In the genomic region with DNA sequence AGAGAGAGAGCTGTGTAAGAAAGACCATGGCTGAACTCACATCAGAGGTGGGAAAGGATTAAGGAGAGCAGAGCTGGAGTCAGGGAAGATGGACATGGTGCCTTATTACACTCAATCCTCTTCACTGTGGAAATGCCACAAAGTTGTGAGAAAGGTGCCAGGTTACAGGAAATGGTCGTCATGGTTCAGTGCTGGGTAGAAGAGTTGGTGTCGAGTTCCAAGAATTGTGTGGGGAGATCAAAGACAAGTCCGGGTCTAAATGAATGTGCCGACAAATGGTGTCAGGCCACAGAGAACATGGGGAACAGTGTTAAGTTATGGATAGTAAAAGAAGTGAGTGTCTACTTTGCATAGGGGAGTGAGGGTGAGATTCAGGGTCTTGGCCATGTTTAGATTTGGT, we compare ENCODE assay signal across 22 cellular contexts. TPM values are rescaled to one million over a fixed set of nuclear protein-coding genes. Genes with fewer than 3 reads are reported as not detected.
DNase-seq lines count a peak whose midpoint lies in the region; ATAC-seq and TF ChIP-seq lines count a peak whose summit lies in the region.
"Had no signal": no experiment of that assay in that cellular context is flagged by ENCODE, and none has a peak within 500 bp of the region (broad histone marks: within the 10 kb centered on the region; RNA-seq: fewer than 3 reads in every experiment).

No MANE protein-coding gene starts in this region.

- peaks cover 8% of the 10 kb centered on the region for H3K4me1 Mint-ChIP-seq in activated CD4-positive, alpha-beta T cell treated with anti-CD3 and anti-CD28 coated beads for 36 hours

- CTCF ChIA-PET in activated CD4-positive, alpha-beta T cell treated with anti-CD3 and anti-CD28 coated beads for 36 hours (lab: Charles Lee): interaction anchor here (2.1 kb wide), 1 partner anchor 262 kb away, joined by 8 read pairs; no protein-coding TSS in a partner anchor
- CTCF ChIA-PET in IMR-90 (lab: Yijun Ruan, JAX) (interaction anchor here (1.4 kb wide), 2 partner anchors 9 to 18 kb away, joined by 5 to 6 read pairs; no protein-coding TSS in a partner anchor), RWPE1 (lab: Yijun Ruan, JAX) (interaction anchor here (1.4 kb wide), 1 partner anchor 17 kb away, joined by 4 read pairs; no protein-coding TSS in a partner anchor), PC-3 (lab: Charles Lee) (interaction anchor here (0.5 kb wide), 1 partner anchor 30 kb away, joined by 3 read pairs; no protein-coding TSS in a partner anchor)

- H2AK9ac ChIP-seq in IMR-90 (replicated peaks; ENCODE audit: low read depth, low read length, poor library complexity): no peak overlapping the region

- H2BK20ac ChIP-seq in IMR-90 (ENCODE audit: low read depth, low read length): no peak overlapping the region

- H3F3A ChIP-seq in PC-3 (ENCODE audit: low read length, unreplicated experiment): no peaks in the 10 kb centered on the region

- H4K5ac ChIP-seq in IMR-90 (ENCODE audit: low read depth, low read length) (no peak overlapping the region), mesendoderm (ENCODE audit: low read length) (no peak overlapping the region)

- H3K9me3 ChIP-seq in IMR-90 (ENCODE audit: control insufficient read depth, insufficient read depth, low read length) (no peaks in the 10 kb centered on the region), PC-3 (ENCODE audit: low read length) (no peaks in the 10 kb centered on the region)
- H3K9me3 ChIP-seq: A549, BLaER1, gastroesophageal sphincter, transverse colon had no signal

- H3K4me1 ChIP-seq in IMR-90 (ENCODE audit: control insufficient read depth, insufficient read depth, low read length) (peaks cover 2% of the 10 kb centered on the region; the same call in 1 of the 2 replicates), mesendoderm (ENCODE audit: control insufficient read depth, low read depth, low read length) (peaks cover 7% of the 10 kb centered on the region), PC-3 (ENCODE audit: insufficient read depth, low read length) (peaks cover 18% of the 10 kb centered on the region; the same call in 1 of the 2 replicates)
- H3K4me1 ChIP-seq: BLaER1 had no signal

- H3K18ac ChIP-seq in IMR-90 (ENCODE audit: low read depth, low read length): no peak overlapping the region
- H3K18ac ChIP-seq in mesendoderm (ENCODE audit: low read length): no peak overlapping the region

- H2AK5ac ChIP-seq in IMR-90 (ENCODE audit: low read depth, low read length) (peak overlapping the region; percentile 21; the same call in 1 of the 2 replicates), mesendoderm (ENCODE audit: low read length) (no peak overlapping the region)

- H3K36me3 Mint-ChIP-seq in activated CD4-positive, alpha-beta T cell treated with anti-CD3 and anti-CD28 coated beads for 36 hours (ENCODE audit: low read depth): no peaks in the 10 kb centered on the region
- H3K36me3 Mint-ChIP-seq: stimulated activated naive B cell treated with anti-CD40 and anti-IgM and Interleukin-4, amounts not matched to agents 10 μg/mL and 1 μg/mL and 100 μg/mL, for 72 hours had no signal

- H3K79me1 ChIP-seq in IMR-90 (ENCODE audit: low read depth in 1 of 2, low read length in 2 of 2): no peaks in the 10 kb centered on the region
- no peaks in the 10 kb centered on the region for H3K79me1 ChIP-seq in mesendoderm (ENCODE audit: low read length)

- no TSS peak for BruUV-seq in IMR-90 (replicated peaks; lab: Mats Ljungman, UMichigan)
- no TSS peak for BruUV-seq in PC-3 (replicated peaks; lab: Mats Ljungman, UMichigan)

- no peak overlapping the region for H3K4me3 Mint-ChIP-seq in activated CD4-positive, alpha-beta T cell treated with anti-CD3 and anti-CD28 coated beads for 36 hours
- H3K4me3 Mint-ChIP-seq: activated T-cell treated with anti-CD3 and anti-CD28 coated beads, Interleukin-2, amount 50 U/mL, for 4 hours; stimulated activated naive B cell treated with anti-CD40 and anti-IgM and Interleukin-4, amounts not matched to agents 10 μg/mL and 1 μg/mL and 100 μg/mL, for 72 hours had no signal

- H3K4me3 ChIP-seq in IMR-90 (ENCODE audit: insufficient read depth, low read depth, low read length) (no peak overlapping the region), mesendoderm (ENCODE audit: low read length) (no peak overlapping the region), PC-3 (ENCODE audit: low read length) (no peak overlapping the region)
- H3K4me3 ChIP-seq: A549, BLaER1, cardiac muscle cell, gastroesophageal sphincter, transverse colon had no signal

- no peak overlapping the region for H3K9ac ChIP-seq in IMR-90 (ENCODE audit: low read depth, low read length)
- no peak overlapping the region for H3K9ac ChIP-seq in mesendoderm (ENCODE audit: low read length)
- no peak overlapping the region for H3K9ac ChIP-seq in PC-3 (ENCODE audit: low read length)
- H3K9ac ChIP-seq: BLaER1 had no signal

- H3K4ac ChIP-seq in IMR-90 (ENCODE audit: low read depth, low read length): no peak overlapping the region
- no peak overlapping the region for H3K4ac ChIP-seq in mesendoderm (ENCODE audit: low read depth, low read length)

- no peak for TF ChIP-seq POLR2A in IMR-90 (IDR thresholded peaks at IDR 0.05; ENCODE audit: low read depth, low read length)

- H3K79me2 ChIP-seq in mesendoderm (ENCODE audit: control insufficient read depth, insufficient read depth, low read length) (no peaks in the 10 kb centered on the region), PC-3 (ENCODE audit: low read length) (no peaks in the 10 kb centered on the region)

- peak; percentile 11 for DNase-seq in activated CD4-positive, alpha-beta T cell treated with anti-CD3 and anti-CD28 coated beads for 36 hours
- no peak for DNase-seq in activated CD4-positive, alpha-beta T cell treated with anti-CD3 and anti-CD28 coated beads, Interleukin-2, amount 50 U/mL, for 4 hours
- DNase-seq in IMR-90 (no peak), RWPE1 (ENCODE audit: low spot score) (no peak), mesendoderm (peak; percentile 57), PC-3 (no peak), NCI-H345 treated with DMSO at 0.1 percent for 48 hours (lab: John Stamatoyannopoulos, UW; ENCODE audit: unreplicated experiment) (no peak)
- DNase-seq: activated T-cell treated with anti-CD3 and anti-CD28 coated beads, Interleukin-2, amount 50 U/mL, for 4 hours; DMS 273 treated with DMSO at 0.1 percent for 48 hours; left ventricle myocardium superior; occipital lobe; right cardiac atrium; stimulated activated CD4-positive, alpha-beta T cell treated with anti-CD3 and anti-CD28 coated beads, Interleukin-15, amount 100 ng/mL, for 24 hours; stimulated activated naive B cell treated with anti-CD40 and anti-IgM and Interleukin-4, amounts not matched to agents 10 μg/mL and 1 μg/mL and 100 μg/mL, for 72 hours; SW 1271; transverse colon had no signal

- POLR2A ChIA-PET in activated CD4-positive, alpha-beta T cell treated with anti-CD3 and anti-CD28 coated beads for 36 hours (lab: Charles Lee): no interaction called here
- POLR2A ChIA-PET in IMR-90 (lab: Charles Lee; ENCODE audit: unreplicated experiment): interaction anchor here (0.6 kb wide), 1 partner anchor 12 kb away, joined by 3 read pairs; no protein-coding TSS in a partner anchor
- POLR2A ChIA-PET in RWPE1 (lab: Yijun Ruan, JAX; ENCODE audit: low non-redundant PET): interaction anchor here (0.5 kb wide), 1 partner anchor 222 kb away, joined by 3 read pairs; no protein-coding TSS in a partner anchor
- POLR2A ChIA-PET in PC-3 (lab: Charles Lee; ENCODE audit: unreplicated experiment): no interaction called here

- in situ Hi-C loops in IMR-90 (cut with MboI; ENCODE audit: low sequenced_read_pairs): loop anchor here (25.0 kb wide), 1 partner anchor 265 kb away; the partner anchor contains the start of gene SHCBP1L

- H2BK5ac ChIP-seq in IMR-90 (ENCODE audit: low read depth, low read length, poor library complexity, severe bottlenecking) (no peak overlapping the region), mesendoderm (ENCODE audit: low read length) (no peak overlapping the region)

- 0 out of 3 replicates have a peak overlapping the region, but pooled peaks have one; percentile 0 for H2BK15ac ChIP-seq in IMR-90 (ENCODE audit: low read depth, low read length)
- no peak overlapping the region for H2BK15ac ChIP-seq in mesendoderm (replicated peaks; ENCODE audit: low read depth)

- no peak for TF ChIP-seq RAD21 in IMR-90 (IDR thresholded peaks at IDR 0.05; ENCODE audit: low read length)

- H3K27ac ChIP-seq in IMR-90 (ENCODE audit: insufficient read depth, low read length) (no peak overlapping the region), RWPE1 (peak overlapping the region; percentile 54), mesendoderm (ENCODE audit: low read depth, low read length) (no peak overlapping the region), PC-3 (ENCODE audit: low read length) (no peak overlapping the region)
- H3K27ac ChIP-seq: A549, BLaER1, cardiac muscle cell, transverse colon had no signal

- no peaks in the 10 kb centered on the region for H4K20me1 ChIP-seq in IMR-90 (ENCODE audit: insufficient read depth, low read length)
- no peaks in the 10 kb centered on the region for H4K20me1 ChIP-seq in PC-3 (ENCODE audit: low read length)
- H4K20me1 ChIP-seq: BLaER1 had no signal

- no peak overlapping the region for H4K91ac ChIP-seq in IMR-90 (ENCODE audit: insufficient read depth, low read depth, low read length)

- no peak overlapping the region for H2BK120ac ChIP-seq in IMR-90 (ENCODE audit: low read depth, low read length)
- H2BK120ac ChIP-seq in mesendoderm (ENCODE audit: low read depth, low read length): no peak overlapping the region

- H3K27me3 ChIP-seq in IMR-90 (ENCODE audit: control insufficient read depth, insufficient read depth, low read length): no peaks in the 10 kb centered on the region
- H3K27me3 ChIP-seq in mesendoderm (ENCODE audit: insufficient read depth, low read length, poor library complexity): no peaks in the 10 kb centered on the region
- no peaks in the 10 kb centered on the region for H3K27me3 ChIP-seq in PC-3 (ENCODE audit: low read length)
- H3K27me3 ChIP-seq: cardiac muscle cell, gastroesophageal sphincter, transverse colon had no signal

- H3K56ac ChIP-seq in IMR-90 (ENCODE audit: extremely low read depth, insufficient read depth, low read length) (no peak overlapping the region), mesendoderm (ENCODE audit: low read length) (no peak overlapping the region)

- H3K9me1 ChIP-seq in IMR-90 (ENCODE audit: insufficient read depth, low read length): peaks cover 2% of the 10 kb centered on the region; the same call in 1 of the 2 replicates

- WGBS in IMR-90 (ENCODE audit: extremely low coverage in 2 of 2, insufficient read length in 1 of 2), 2 experiments: 50% methylated on average over 4 of the region's 4 CpGs; no CpG with 5 or more reads in 1 of the 2 experiments
- no CpG with 5 or more reads among the region's 4 CpGs for WGBS in mesendoderm (ENCODE audit: extremely low coverage, insufficient coverage, low lambda C conversion rate)

- H4K8ac ChIP-seq in IMR-90 (ENCODE audit: low read depth in 2 of 2, low read length in 2 of 2) (no peak overlapping the region), mesendoderm (ENCODE audit: low read depth, low read length) (no peak overlapping the region)

- peak; percentile 65 for ATAC-seq in activated CD4-positive, alpha-beta T cell treated with anti-CD3 and anti-CD28 coated beads for 36 hours
- no peak for ATAC-seq in IMR-90 (ENCODE audit: low read depth)
- no peak for ATAC-seq in PC-3
- no peak for ATAC-seq in HG02759 (IDR thresholded peaks at IDR 0.05; ENCODE audit: unreplicated experiment)
- ATAC-seq: activated T-cell treated with anti-CD3 and anti-CD28 coated beads, Interleukin-2, amount 50 U/mL, for 4 hours; esophagus mucosa; gastroesophageal sphincter; left ventricle myocardium superior; right cardiac atrium had no signal

- H3K14ac ChIP-seq in IMR-90 (replicated peaks; ENCODE audit: low read depth, low read length): no peak overlapping the region

- H2AFZ ChIP-seq in IMR-90 (replicated peaks; ENCODE audit: low read length, poor library complexity) (no peak overlapping the region), PC-3 (ENCODE audit: low read length) (no peak overlapping the region)

- dilution Hi-C loops in IMR-90 (cut with HindIII; ENCODE audit: low sequenced_read_pairs, unreplicated experiment): no loop called here

- intact Hi-C loops in activated CD4-positive, alpha-beta T cell treated with anti-CD3 and anti-CD28 coated beads for 36 hours (cut with DNase I, micrococcal nuclease): loop anchor here in 1 of 2 experiments (1.0 kb wide), 1 partner anchor 265 kb away; no protein-coding TSS in a partner anchor
- intact Hi-C loops in IMR-90 (cut with micrococcal nuclease): no loop called here
- intact Hi-C loops in PC-3 (cut with micrococcal nuclease): no loop called here

- TF ChIP-seq CTCF in IMR-90 (conservative IDR thresholded peaks at IDR 0.05; ENCODE audit: low read depth, low read length): no peak
- no peak for TF ChIP-seq CTCF in RWPE1 (conservative IDR thresholded peaks at IDR 0.05; ENCODE audit: low read depth)
- TF ChIP-seq CTCF in PC-3 (conservative IDR thresholded peaks at IDR 0.05; ENCODE audit: low read depth, low read length): no peak

- H3K36me3 ChIP-seq in IMR-90 (ENCODE audit: control insufficient read depth, insufficient read depth, low read length) (no peaks in the 10 kb centered on the region), mesendoderm (ENCODE audit: control insufficient read depth, insufficient read depth, low read length) (no peaks in the 10 kb centered on the region), PC-3 (ENCODE audit: low read depth, low read length) (peaks cover 33% of the 10 kb centered on the region)
- H3K36me3 ChIP-seq: BLaER1, cardiac muscle cell, transverse colon had no signal

- H3K4me2 ChIP-seq in IMR-90 (ENCODE audit: low read depth, low read length): no peak overlapping the region
- H3K4me2 ChIP-seq in mesendoderm (ENCODE audit: low read length): no peak overlapping the region
- no peak overlapping the region for H3K4me2 ChIP-seq in PC-3 (ENCODE audit: low read length)
- H3K4me2 ChIP-seq: A549, BLaER1 had no signal

- no peaks in the 10 kb centered on the region for H3K9me2 ChIP-seq in PC-3 (replicated peaks; ENCODE audit: low read length)

- H3K27ac Mint-ChIP-seq in activated CD4-positive, alpha-beta T cell treated with anti-CD3 and anti-CD28 coated beads for 36 hours: no peak overlapping the region
- H3K27ac Mint-ChIP-seq: stimulated activated naive B cell treated with anti-CD40 and anti-IgM and Interleukin-4, amounts not matched to agents 10 μg/mL and 1 μg/mL and 100 μg/mL, for 72 hours had no signal

- H3K27me3 Mint-ChIP-seq in activated CD4-positive, alpha-beta T cell treated with anti-CD3 and anti-CD28 coated beads for 36 hours: no peaks in the 10 kb centered on the region

- no peaks in the 10 kb centered on the region for H3K9me3 Mint-ChIP-seq in activated CD4-positive, alpha-beta T cell treated with anti-CD3 and anti-CD28 coated beads for 36 hours (ENCODE audit: low read depth)
- H3K9me3 Mint-ChIP-seq: activated T-cell treated with anti-CD3 and anti-CD28 coated beads, Interleukin-2, amount 50 U/mL, for 4 hours; stimulated activated naive B cell treated with anti-CD40 and anti-IgM and Interleukin-4, amounts not matched to agents 10 μg/mL and 1 μg/mL and 100 μg/mL, for 72 hours had no signal

- H3K23ac ChIP-seq in IMR-90 (ENCODE audit: low read depth, low read length) (no peak overlapping the region), mesendoderm (ENCODE audit: low read length) (no peak overlapping the region)

RNA-seq across cellular contexts. Expression of gene LAMC2, which starts 40.9 kb away (rescaled TPM):
- under 1 TPM; 0.21 to 0.91 TPM for total RNA-seq in activated CD4-positive, alpha-beta T cell treated with anti-CD3 and anti-CD28 coated beads for 36 hours
- total RNA-seq in IMR-90 (2012; rRNA removed): 2.2 and 2.3 TPM in 2 replicates
- polyA plus RNA-seq in IMR-90 (2012; rRNA removed): 2.6 and 2.8 TPM in 2 replicates
- polyA plus RNA-seq in IMR-90 (2012; cell fraction: cytosol; rRNA removed): 1.4 TPM in 2 replicates
- 1.1 and 2.6 TPM in 2 replicates for polyA plus RNA-seq in IMR-90 (2012; cell fraction: nucleus; rRNA removed; ENCODE audit: low replicate concordance)
- 6.4 TPM for polyA plus RNA-seq in mesendoderm (2013, experiment 1 of 2)
- 6.9 TPM for polyA plus RNA-seq in mesendoderm (2013, experiment 2 of 2)
- total RNA-seq in PC-3 (2014; rRNA removed): 105 and 127 TPM in 2 replicates

Comparison
In these comparisons a context has a peak if more than half of its experiments do, and no peak if none do; other contexts are left out.
1. DNase-seq: peak in activated CD4-positive, alpha-beta T cell treated with anti-CD3 and anti-CD28 coated beads for 36 hours (single experiment) and mesendoderm (single experiment); none in activated CD4-positive, alpha-beta T cell treated with anti-CD3 and anti-CD28 coated beads, Interleukin-2, amount 50 U/mL, for 4 hours (0 of 2), IMR-90 (single experiment), RWPE1 (single experiment), PC-3 (single experiment) and NCI-H345 treated with DMSO at 0.1 percent for 48 hours (single experiment).
2. RNA of gene LAMC2, which starts 40.9 kb away (total RNA-seq): 105 to 127 TPM in PC-3; 2.2 to 2.3 TPM in IMR-90 and 0.21 to 0.91 TPM in activated CD4-positive, alpha-beta T cell treated with anti-CD3 and anti-CD28 coated beads for 36 hours; every median in the first group is over 10 times any median in the second.
3. POLR2A ChIA-PET loops: an anchor here in IMR-90 (0.6 kb wide) and RWPE1 (0.5 kb wide); none called in activated CD4-positive, alpha-beta T cell treated with anti-CD3 and anti-CD28 coated beads for 36 hours and PC-3.